27 cellular contexts compared by ENCODE assay signal in the genomic region with DNA sequence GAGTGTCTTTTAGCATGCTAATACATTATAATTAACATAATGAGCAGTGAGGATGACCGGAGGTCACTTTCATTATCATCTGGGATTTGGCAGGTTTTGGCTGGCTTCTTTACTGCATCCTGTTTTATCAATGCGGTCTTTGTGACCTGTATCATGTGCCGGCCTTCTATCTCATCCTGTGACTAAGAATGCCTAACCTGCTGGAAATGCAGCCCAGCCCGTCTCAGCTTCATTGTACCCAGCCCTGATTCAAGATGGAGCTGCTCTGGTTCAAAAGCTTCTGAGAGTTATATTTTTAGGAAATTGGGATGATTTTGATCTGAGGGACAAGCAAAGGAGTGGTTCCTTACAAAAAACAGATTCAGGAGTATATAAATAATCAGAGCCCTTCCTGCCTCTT. TPM values are rescaled to one million over a fixed set of nuclear protein-coding genes. Genes with fewer than 3 reads are reported as not detected.
DNase-seq lines count a peak whose midpoint lies in the region; ATAC-seq, FAIRE-seq and TF ChIP-seq lines count a peak whose summit lies in the region.
"Had no signal": no experiment of that assay in that cellular context is flagged by ENCODE, and none has a peak within 500 bp of the region (broad histone marks: within the 10 kb centered on the region; RNA-seq: fewer than 3 reads in every experiment).

No MANE protein-coding gene starts in this region.

- H2AK5ac ChIP-seq in H1 (ENCODE audit: low read depth, low read length): no peak overlapping the region

- H3K79me2 ChIP-seq in H1 (ENCODE audit: control insufficient read depth in 1 of 2, insufficient read depth in 2 of 2, low read length in 2 of 2) (no peaks in the 10 kb centered on the region), osteoblast (ENCODE audit: insufficient read depth, low read length) (no peaks in the 10 kb centered on the region)

- no peaks in the 10 kb centered on the region for H3K36me3 ChIP-seq in H1 (ENCODE audit: control insufficient read depth in 2 of 4, insufficient read depth in 4 of 4, low read length in 3 of 4)
- no peaks in the 10 kb centered on the region for H3K36me3 ChIP-seq in osteoblast (ENCODE audit: insufficient read depth, low read length)
- H3K36me3 ChIP-seq: BLaER1 treated with 17β-estradiol and CSF1 and Interleukin-3, amounts not matched to agents 10 nM and 100 nM; esophagus muscularis mucosa; heart right ventricle; upper lobe of left lung had no signal

- H3K4ac ChIP-seq in H1 (replicated peaks; ENCODE audit: insufficient read length, low read depth, low read length): no peak overlapping the region

- H3K4me3 ChIP-seq in H1 (ENCODE audit: extremely low read depth in 1 of 4, insufficient read depth in 2 of 4, low read depth in 3 of 4, low read length in 4 of 4) (no peak overlapping the region), osteoblast (ENCODE audit: insufficient read depth, low read length) (no peak overlapping the region)
- H3K4me3 ChIP-seq: BLaER1 treated with 17β-estradiol and CSF1 and Interleukin-3, amounts not matched to agents 10 nM and 100 nM; coronary artery; esophagus muscularis mucosa; heart right ventricle; lung; mucosa of descending colon; upper lobe of left lung had no signal

- no peak overlapping the region for H2BK20ac ChIP-seq in H1 (ENCODE audit: low read length)

- DNase-seq in M059J (ENCODE audit: low read depth) (peak; percentile 38), RPMI7951 (ENCODE audit: low read depth) (peak; percentile 39), H1 (ENCODE audit: low read depth in 1 of 2, low spot score in 2 of 2) (no peak), osteoblast (ENCODE audit: insufficient read length, low spot score, missing footprints) (no peak), pons (ENCODE audit: low spot score) (no peak)
- DNase-seq: anterior cingulate cortex; Caco-2; DMS53; endodermal cell; foreskin fibroblast; heart right ventricle; Kasumi-1; mucosa of descending colon; NCI-H1694; NCI-H2171; stimulated activated naive B cell treated with anti-CD40 and anti-IgM and Interleukin-4, amounts not matched to agents 10 μg/mL and 1 μg/mL and 100 μg/mL, for 72 hours; T1000; upper lobe of left lung had no signal

- H2BK120ac ChIP-seq in H1 (replicated peaks; ENCODE audit: low read depth, low read length): no peak overlapping the region

- no peak overlapping the region for H3K14ac ChIP-seq in H1 (ENCODE audit: insufficient read length)

- CTCF ChIA-PET in H1 (lab: Charles Lee; ENCODE audit: partially characterized antibody): no interaction called here

- no peak for TF ChIP-seq CTCF in H1 (IDR thresholded peaks at IDR 0.05; ENCODE audit: control extremely low read depth in 1 of 3, insufficient read depth in 1 of 3, low read depth in 1 of 3, low read length in 3 of 3)
- TF ChIP-seq CTCF in osteoblast (IDR thresholded peaks at IDR 0.05; ENCODE audit: extremely low read depth, low read depth, low read length): no peak

- H3K9me3 ChIP-seq in H1 (ENCODE audit: insufficient read depth in 2 of 2, low read depth in 1 of 2, low read length in 1 of 2) (peaks cover 15 to 17% of the 10 kb centered on the region in 2 experiments), osteoblast (ENCODE audit: low read depth, low read length) (no peaks in the 10 kb centered on the region)
- H3K9me3 ChIP-seq: Caco-2, esophagus muscularis mucosa, heart right ventricle, mucosa of descending colon had no signal

- 78% methylated on average over 4 of the region's 4 CpGs; no CpG with 5 or more reads in 1 of the 2 experiments for WGBS in H1 (ENCODE audit: extremely low coverage in 1 of 2, insufficient coverage in 1 of 2, insufficient read length in 1 of 2, insufficient replicate concordance in 2 of 2, low coverage in 1 of 2, low lambda C conversion rate in 2 of 2, missing lambda C conversion rate in 1 of 2), 2 experiments

- no peak for TF ChIP-seq EP300 in H1 (IDR thresholded peaks at IDR 0.05; ENCODE audit: borderline replicate concordance in 1 of 2, low read depth in 2 of 2, low read length in 2 of 2)

- H3K4me2 ChIP-seq in H1 (ENCODE audit: insufficient read depth in 1 of 2, low read depth in 2 of 2, low read length in 2 of 2): 0 out of 4 replicates have a peak overlapping the region, but pooled peaks of 1 of the 2 experiments have one; percentile 20
- no peak overlapping the region for H3K4me2 ChIP-seq in osteoblast (ENCODE audit: insufficient read depth, low read length)
- H3K4me2 ChIP-seq: BLaER1 treated with 17β-estradiol and CSF1 and Interleukin-3, amounts not matched to agents 10 nM and 100 nM had no signal

- no peak for TF ChIP-seq POLR2A in H1 (IDR thresholded peaks at IDR 0.05; ENCODE audit: control extremely low read depth in 1 of 2, low read depth in 2 of 2, low read length in 2 of 2)

- ATAC-seq in GM21786 (IDR thresholded peaks at IDR 0.05; ENCODE audit: unreplicated experiment) (no peak), HG03520 (IDR thresholded peaks at IDR 0.05; ENCODE audit: unreplicated experiment) (no peak)
- ATAC-seq: heart right ventricle; mucosa of descending colon; natural killer cell treated with Interleukin-12 subunit alpha and Interleukin-12 subunit beta and Interleukin-15 and Interleukin-18, amount 100 ng/mL, for 72 hours; Panc1; stimulated activated naive B cell treated with anti-CD40 and anti-IgM and Interleukin-4, amounts not matched to agents 10 μg/mL and 1 μg/mL and 100 μg/mL, for 72 hours had no signal

- H3K23ac ChIP-seq in H1 (ENCODE audit: insufficient read length): no peak overlapping the region

- H3K9ac ChIP-seq in H1 (replicated peaks in 1 of 4; ENCODE audit: extremely low read depth in 1 of 4, low read depth in 3 of 4, low read length in 3 of 4): no peak overlapping the region
- H3K9ac ChIP-seq: BLaER1 treated with 17β-estradiol and CSF1 and Interleukin-3, amounts not matched to agents 10 nM and 100 nM had no signal

- H3K27ac ChIP-seq in H1 (ENCODE audit: low read depth, low read length): no peak overlapping the region
- H3K27ac ChIP-seq in osteoblast (ENCODE audit: low read depth, low read length): no peak overlapping the region
- H3K27ac ChIP-seq: BLaER1 treated with 17β-estradiol and CSF1 and Interleukin-3, amounts not matched to agents 10 nM and 100 nM; coronary artery; esophagus muscularis mucosa; heart right ventricle; upper lobe of left lung had no signal

- H2AFZ ChIP-seq in H1 (ENCODE audit: low read length) (0 out of 2 replicates have a peak overlapping the region, but pooled peaks have one; percentile 9), osteoblast (ENCODE audit: low read length) (peak overlapping the region; percentile 35)

- no peaks in the 10 kb centered on the region for H3K79me1 ChIP-seq in H1 (ENCODE audit: low read depth, low read length)

- H2BK15ac ChIP-seq in H1 (ENCODE audit: low read length): no peak overlapping the region

- TF ChIP-seq RAD21 in H1 (IDR thresholded peaks at IDR 0.05 in 1 of 2, conservative IDR thresholded peaks at IDR 0.05 in 1 of 2; ENCODE audit: low read depth in 2 of 2, low read length in 2 of 2): no peak

- POLR2A ChIA-PET in H1 (lab: Charles Lee; ENCODE audit: partially characterized antibody): no interaction called here

- no peak overlapping the region for H2BK12ac ChIP-seq in H1 (ENCODE audit: low read depth, low read length)

- peaks cover 0 to 10% (median 0%) of the 10 kb centered on the region in 4 experiments; a peak in 2 of 7 replicates for H3K4me1 ChIP-seq in H1 (replicated peaks in 1 of 4; ENCODE audit: control insufficient read depth in 3 of 4, insufficient read depth in 4 of 4, low read length in 3 of 4)
- no peaks in the 10 kb centered on the region for H3K4me1 ChIP-seq in osteoblast (ENCODE audit: insufficient read depth, low read length)
- H3K4me1 ChIP-seq: BLaER1 treated with 17β-estradiol and CSF1 and Interleukin-3, amounts not matched to agents 10 nM and 100 nM; Caco-2; upper lobe of left lung had no signal

- no peak overlapping the region for H4K91ac ChIP-seq in H1 (replicated peaks; ENCODE audit: insufficient read length, low read length)

- H4K8ac ChIP-seq in H1 (ENCODE audit: extremely low read depth, insufficient read depth, low read length): no peak overlapping the region

- no peaks in the 10 kb centered on the region for H3K23me2 ChIP-seq in H1 (ENCODE audit: low read depth, low read length)

- no peak overlapping the region for H3K18ac ChIP-seq in H1 (ENCODE audit: extremely low read depth, low read length)

- H4K20me1 ChIP-seq in H1 (replicated peaks in 1 of 2; ENCODE audit: control insufficient read depth in 1 of 2, insufficient read depth in 2 of 2, low read length in 2 of 2): no peaks in the 10 kb centered on the region
- no peaks in the 10 kb centered on the region for H4K20me1 ChIP-seq in osteoblast (ENCODE audit: insufficient read depth, low read length)
- H4K20me1 ChIP-seq: BLaER1 treated with 17β-estradiol and CSF1 and Interleukin-3, amounts not matched to agents 10 nM and 100 nM had no signal

- H3K27me3 ChIP-seq in H1 (replicated peaks in 1 of 4; ENCODE audit: control insufficient read depth in 3 of 4, extremely low read depth in 1 of 4, insufficient read depth in 3 of 4, low read length in 3 of 4) (no peaks in the 10 kb centered on the region), osteoblast (ENCODE audit: insufficient read depth, low read length) (no peaks in the 10 kb centered on the region)
- H3K27me3 ChIP-seq: BLaER1 treated with 17β-estradiol and CSF1 and Interleukin-3, amounts not matched to agents 10 nM and 100 nM; esophagus muscularis mucosa; heart right ventricle; upper lobe of left lung had no signal

- 0 out of 2 replicates have a peak overlapping the region, but pooled peaks have one; percentile 8 for H2BK5ac ChIP-seq in H1 (ENCODE audit: low read depth, low read length)

- FAIRE-seq in H1 (lab: Jason Lieb, UNC): no peak
- FAIRE-seq: GM12892 had no signal

- no peak overlapping the region for H4K5ac ChIP-seq in H1 (ENCODE audit: insufficient read length, low read depth, low read length)

- no peak overlapping the region for H3K56ac ChIP-seq in H1 (replicated peaks; ENCODE audit: insufficient read length, low read depth, low read length)

TF ChIP-seq in H1, 55 proteins besides CTCF, POLR2A, EP300 and RAD21 (continues in another document):
- TF ChIP-seq YY1 (IDR thresholded peaks at IDR 0.05; ENCODE audit: low read depth, low read length) (no peak), SIN3A (conservative IDR thresholded peaks at IDR 0.05 in 1 of 2, IDR thresholded peaks at IDR 0.05 in 1 of 2; ENCODE audit: low read depth in 1 of 2, low read length in 2 of 2) (no peak), SIRT6 (IDR thresholded peaks at IDR 0.05; ENCODE audit: low read length) (no peak)

RNA-seq across cellular contexts. Expression of gene ZBTB20, which starts 9.2 kb away (rescaled TPM):
- total RNA-seq in M059J (2014; rRNA removed; shearing (Covaris generic)): 20.0 and 25.9 TPM in 2 replicates
- 7.7 and 9.0 TPM in 2 replicates for total RNA-seq in RPMI7951 (2014; rRNA removed; shearing (Covaris generic))
- total RNA-seq in H1 (2021; fragmentation: NEBNext Ultra II Directional; extraction: Animal tissue kit (Norgen Biotek cat#: 25700)): 0.46 and 1.3 TPM in 2 replicates
- 0.35 TPM in 2 replicates for polyA plus RNA-seq in H1 (2011; rRNA removed)
- polyA plus RNA-seq in H1 (2011; cell fraction: cytosol; rRNA removed): 0.14 TPM
- 0.86 TPM for polyA plus RNA-seq in H1 (2011; cell fraction: nucleus; rRNA removed)
- polyA plus RNA-seq in H1 (2012, experiment 1 of 2): 0.08 to 0.20 TPM (median 0.11 TPM) in 4 replicates
- not detected for polyA plus RNA-seq in H1 (2012, experiment 2 of 2)
- polyA plus RNA-seq in H1 (2013, experiment 1 of 2): 0.45 TPM
- 0.11 TPM for polyA plus RNA-seq in H1 (2013, experiment 2 of 2)
- 3.5 and 4.8 TPM in 2 replicates for polyA minus RNA-seq in H1 (2011; rRNA and poly(A)+ RNA removed)
- polyA minus RNA-seq in H1 (2011; cell fraction: cytosol; rRNA and poly(A)+ RNA removed): 1.8 TPM
- 12.4 TPM for polyA minus RNA-seq in H1 (2011; cell fraction: nucleus; rRNA and poly(A)+ RNA removed)
- 32.9 and 35.4 TPM in 2 replicates for total RNA-seq in osteoblast

Comparison
In these comparisons a context has a peak if more than half of its experiments do, and no peak if none do; other contexts are left out.
1. DNase-seq: peak in M059J (single experiment) and RPMI7951 (single experiment); none in H1 (0 of 2), osteoblast (single experiment) and pons (single experiment).